Comparison of ENCODE assay signal across 18 cellular contexts in the genomic region with DNA sequence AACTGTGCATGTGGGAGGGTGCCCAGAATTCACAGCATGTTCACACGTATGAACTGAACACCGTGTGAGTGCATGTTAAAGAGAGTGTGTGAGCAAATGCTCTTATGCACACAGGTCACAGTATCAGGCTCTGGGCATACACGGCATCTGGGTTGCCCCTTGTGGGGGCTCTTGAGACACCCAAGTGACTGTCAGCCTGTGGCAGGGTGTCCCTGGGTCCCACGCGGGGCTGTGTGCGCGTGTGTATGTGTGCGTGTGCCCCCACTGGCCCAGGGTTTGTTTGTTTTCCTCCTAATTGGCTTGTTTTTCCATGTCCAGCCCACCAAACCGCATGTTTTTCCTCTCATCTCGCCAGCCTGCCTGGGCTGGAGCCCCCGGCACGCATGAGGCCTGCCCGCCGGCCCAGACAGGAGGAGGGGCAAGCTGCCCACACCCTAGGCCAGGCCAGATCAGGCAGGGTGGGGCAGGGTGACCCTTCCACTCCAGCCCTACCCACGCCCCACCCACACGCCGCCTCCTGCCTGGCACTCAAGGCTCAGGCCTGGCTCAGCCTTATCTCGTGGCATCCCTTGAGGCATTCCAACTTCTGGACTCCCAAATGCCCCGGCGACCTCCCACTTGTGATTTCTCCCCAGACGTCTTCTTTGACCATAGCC. TPM values are rescaled to one million over a fixed set of nuclear protein-coding genes. Genes with fewer than 3 reads are reported as not detected.
DNase-seq lines count a peak whose midpoint lies in the region; ATAC-seq, FAIRE-seq and TF ChIP-seq lines count a peak whose summit lies in the region.
"Had no signal": no experiment of that assay in that cellular context is flagged by ENCODE, and none has a peak within 500 bp of the region (broad histone marks: within the 10 kb centered on the region; RNA-seq: fewer than 3 reads in every experiment).

No MANE protein-coding gene starts in this region.

- H2AFZ ChIP-seq in astrocyte (ENCODE audit: low read depth, low read length), result peak overlapping the region; percentile 64

- H3K4me1 ChIP-seq in astrocyte (ENCODE audit: insufficient read depth, low read length) (peaks cover 8% of the 10 kb centered on the region), cardiac muscle cell (ENCODE audit: low read depth) (peaks cover 49% of the 10 kb centered on the region), tibial nerve (peaks cover 0 to 27% (median 17%) of the 10 kb centered on the region in 4 donors)
- H3K4me1 ChIP-seq: pancreas had no signal

- H3K27me3 Mint-ChIP-seq in astrocyte (ENCODE audit: low read depth, unreplicated experiment) (peaks cover 29% of the 10 kb centered on the region), nephron (ENCODE audit: low read depth) (peaks cover 32% of the 10 kb centered on the region)

- H3K36me3 ChIP-seq in astrocyte (ENCODE audit: insufficient read depth, low read length) (no peaks in the 10 kb centered on the region), cardiac muscle cell (no peaks in the 10 kb centered on the region), tibial nerve (peaks cover 0 to 25% (median 0%) of the 10 kb centered on the region in 3 donors)
- H3K36me3 ChIP-seq: pancreas, tibial artery had no signal

- H3K4me3 Mint-ChIP-seq in astrocyte (ENCODE audit: unreplicated experiment), result no peak overlapping the region
- peak overlapping the region; percentile 38 to 65 (median 62) for H3K4me3 Mint-ChIP-seq in nephron
- H3K4me3 Mint-ChIP-seq in stimulated activated effector memory CD8-positive, alpha-beta T cell treated with anti-CD3 and anti-CD28 coated beads, Interleukin-12 subunit alpha, Interleukin-12 subunit beta, amount 100 ng/mL, for 72 hours, result no peak overlapping the region

- H3K4me3 ChIP-seq in astrocyte (ENCODE audit: insufficient read depth, low read depth, low read length) (no peak overlapping the region), cardiac muscle cell (no peak overlapping the region), tibial nerve (no peak overlapping the region)
- H3K4me3 ChIP-seq: pancreas, SK-N-MC, tibial artery had no signal

- WGBS in tibial nerve, 2 donors, result 34 to 40% methylated on average over 21 of the region's 21 CpGs

- H3K79me2 ChIP-seq in astrocyte (ENCODE audit: insufficient read depth, low read length), result no peaks in the 10 kb centered on the region

- no peaks in the 10 kb centered on the region for H4K20me1 ChIP-seq in astrocyte (ENCODE audit: insufficient read depth, low read length)

- H3K27me3 ChIP-seq in astrocyte (ENCODE audit: insufficient read depth, low read length) (peaks cover 4% of the 10 kb centered on the region), cardiac muscle cell (no peaks in the 10 kb centered on the region), tibial nerve (no peaks in the 10 kb centered on the region)
- H3K27me3 ChIP-seq: BE2C, pancreas had no signal

- TF ChIP-seq CTCF in astrocyte (IDR thresholded peaks at IDR 0.05; ENCODE audit: insufficient read depth, low read depth, low read length) (no peak), cardiac muscle cell (IDR thresholded peaks at IDR 0.05; ENCODE audit: low read depth, low read length) (no peak), nephron (IDR thresholded peaks at IDR 0.05; ENCODE audit: unreplicated experiment in 3 of 3) (no peak), tibial nerve (IDR thresholded peaks at IDR 0.05) (no peak)

- H3K27ac Mint-ChIP-seq in astrocyte (ENCODE audit: unreplicated experiment), result no peak overlapping the region
- H3K27ac Mint-ChIP-seq in nephron, result peak overlapping the region; percentile 94 to 98 (median 95)
- no peak overlapping the region for H3K27ac Mint-ChIP-seq in stimulated activated effector memory CD8-positive, alpha-beta T cell treated with anti-CD3 and anti-CD28 coated beads, Interleukin-12 subunit alpha, Interleukin-12 subunit beta, amount 100 ng/mL, for 72 hours

- peaks cover 22% of the 10 kb centered on the region for H3K36me3 Mint-ChIP-seq in astrocyte (ENCODE audit: low read depth, unreplicated experiment)
- H3K36me3 Mint-ChIP-seq in nephron (ENCODE audit: low read depth), result peaks cover 37% of the 10 kb centered on the region
- H3K36me3 Mint-ChIP-seq in stimulated activated effector memory CD8-positive, alpha-beta T cell treated with anti-CD3 and anti-CD28 coated beads, Interleukin-12 subunit alpha, Interleukin-12 subunit beta, amount 100 ng/mL, for 72 hours, result no peaks in the 10 kb centered on the region

- H3K27ac ChIP-seq in astrocyte (ENCODE audit: low read depth, low read length) (no peak overlapping the region), cardiac muscle cell (peak overlapping the region; percentile 81), tibial nerve (peak overlapping the region; percentile 9 to 74 (median 58))
- H3K27ac ChIP-seq: pancreas, SK-N-MC, tibial artery had no signal

- ATAC-seq in HG03521 (IDR thresholded peaks at IDR 0.05; ENCODE audit: unreplicated experiment), result no peak
- no peak for ATAC-seq in stimulated activated effector memory CD8-positive, alpha-beta T cell treated with anti-CD3 and anti-CD28 coated beads, Interleukin-12 subunit alpha, Interleukin-12 subunit beta, amount 100 ng/mL, for 72 hours

- no peak overlapping the region for H3K9ac ChIP-seq in astrocyte (ENCODE audit: low read length)

- TF ChIP-seq EP300 in tibial nerve (IDR thresholded peaks at IDR 0.05), result no peak

- no peak for TF ChIP-seq POLR2A in tibial nerve (IDR thresholded peaks at IDR 0.05)

- peaks cover 6% of the 10 kb centered on the region for H3K9me3 Mint-ChIP-seq in astrocyte (ENCODE audit: unreplicated experiment)
- no peaks in the 10 kb centered on the region for H3K9me3 Mint-ChIP-seq in nephron
- no peaks in the 10 kb centered on the region for H3K9me3 Mint-ChIP-seq in stimulated activated effector memory CD8-positive, alpha-beta T cell treated with anti-CD3 and anti-CD28 coated beads, Interleukin-12 subunit alpha, Interleukin-12 subunit beta, amount 100 ng/mL, for 72 hours

- H3K9me3 ChIP-seq in astrocyte (ENCODE audit: insufficient read depth, low read depth, low read length), result no peaks in the 10 kb centered on the region
- no peaks in the 10 kb centered on the region for H3K9me3 ChIP-seq in cardiac muscle cell (ENCODE audit: low read depth)
- peaks cover 0 to 6% (median 0%) of the 10 kb centered on the region in 4 donors for H3K9me3 ChIP-seq in tibial nerve
- H3K9me3 ChIP-seq: BE2C, pancreas had no signal

- peaks cover 22% of the 10 kb centered on the region for H3K4me1 Mint-ChIP-seq in astrocyte (ENCODE audit: low read depth, unreplicated experiment)
- peaks cover 79% of the 10 kb centered on the region for H3K4me1 Mint-ChIP-seq in nephron
- no peaks in the 10 kb centered on the region for H3K4me1 Mint-ChIP-seq in stimulated activated effector memory CD8-positive, alpha-beta T cell treated with anti-CD3 and anti-CD28 coated beads, Interleukin-12 subunit alpha, Interleukin-12 subunit beta, amount 100 ng/mL, for 72 hours

- no peak for FAIRE-seq in astrocyte (lab: Jason Lieb, UNC)
- FAIRE-seq: pancreas had no signal

- no peak for DNase-seq in astrocyte (ENCODE audit: low read depth)
- no peak for DNase-seq in cardiac muscle cell (ENCODE audit: low read depth in 1 of 2, low spot score in 1 of 2)
- DNase-seq in tibial nerve (ENCODE audit: low spot score in 2 of 2), result no peak
- no peak for DNase-seq in ureter (ENCODE audit: low spot score)
- no peak for DNase-seq in stimulated activated effector memory CD8-positive, alpha-beta T cell treated with anti-CD3 and anti-CD28 coated beads, Interleukin-12 subunit alpha, Interleukin-12 subunit beta, amount 100 ng/mL, for 72 hours (ENCODE audit: low spot score in 2 of 2)
- DNase-seq in NOMO-1 treated with dmso at 0.1 percent for 144 hours (lab: John Stamatoyannopoulos, UW; ENCODE audit: unreplicated experiment), result no peak
- DNase-seq: activated gamma-delta T cell treated with Interleukin-2 at 50 U/mL for 16 hours, BE2C, H9, Kasumi-1, NCI-H1105 treated with DMSO at 0.1 percent for 48 hours, NCI-H526 had no signal

- H3K4me2 ChIP-seq in astrocyte (ENCODE audit: low read length), result peak overlapping the region; percentile 76

RNA-seq across cellular contexts. Expression of a gene that starts 28.8 kb away (rescaled TPM):
- total RNA-seq in astrocyte, result 6.6 and 7.4 TPM in 2 replicates
- 23.1 and 29.8 TPM in 2 replicates for total RNA-seq in cardiac muscle cell
- polyA plus RNA-seq in cardiac muscle cell, result 15.5 and 22.4 TPM in 2 replicates
- 10 to 100 TPM; 19.8 to 40.9 (median 34.7) TPM for total RNA-seq in tibial nerve
- 9.4 TPM for total RNA-seq in ureter

RNA-seq across cellular contexts. Expression of a gene that starts 37.9 kb away (rescaled TPM):
- total RNA-seq in astrocyte, result 0.55 and 1.1 TPM in 2 replicates
- total RNA-seq in cardiac muscle cell, result 3.9 and 7.6 TPM in 2 replicates
- polyA plus RNA-seq in cardiac muscle cell, result 8.7 and 13.1 TPM in 2 replicates
- 10 to 100 TPM in 3 of 4 donors, 1 to 10 TPM in 1; 2.7 to 22.1 (median 16.3) TPM for total RNA-seq in tibial nerve
- 0.36 TPM for total RNA-seq in ureter
- total RNA-seq: mesenteric fat pad had no signal

RNA-seq across cellular contexts. Expression of a gene that starts 51.2 kb away (rescaled TPM):
- total RNA-seq in astrocyte, result 13.9 TPM in 2 replicates
- 68.4 and 71.6 TPM in 2 replicates for total RNA-seq in cardiac muscle cell
- polyA plus RNA-seq in cardiac muscle cell, result 84.3 and 89.4 TPM in 2 replicates
- 10 to 100 TPM; 31.4 to 45.9 (median 45.4) TPM for total RNA-seq in tibial nerve
- total RNA-seq in ureter, result 26.0 TPM

RNA-seq across cellular contexts. Expression of a gene that starts 59.6 kb away (rescaled TPM):
- total RNA-seq in astrocyte, result 93.0 and 94.8 TPM in 2 replicates
- 79.8 and 82.7 TPM in 2 replicates for total RNA-seq in cardiac muscle cell
- 172 and 180 TPM in 2 replicates for polyA plus RNA-seq in cardiac muscle cell
- total RNA-seq in tibial nerve, result 10 to 100 TPM; 64.7 to 87.5 (median 73.7) TPM
- 86.8 TPM for total RNA-seq in ureter

Comparison
In these comparisons a context has a peak if more than half of its experiments do, and no peak if none do; other contexts are left out.
1. H3K27ac Mint-ChIP-seq: peak in nephron (3 of 3); none in astrocyte (single experiment) and stimulated activated effector memory CD8-positive, alpha-beta T cell treated with anti-CD3 and anti-CD28 coated beads, Interleukin-12 subunit alpha, Interleukin-12 subunit beta, amount 100 ng/mL, for 72 hours (single experiment).
2. H3K4me3 Mint-ChIP-seq: peak in nephron (3 of 3); none in astrocyte (single experiment) and stimulated activated effector memory CD8-positive, alpha-beta T cell treated with anti-CD3 and anti-CD28 coated beads, Interleukin-12 subunit alpha, Interleukin-12 subunit beta, amount 100 ng/mL, for 72 hours (single experiment).